In genomic region chr1:1068077-1068373, GRCh38 we compare ENCODE assay signal across 13 cellular contexts. TPM values are rescaled to one million over a fixed set of nuclear protein-coding genes. Genes with fewer than 3 reads are reported as not detected.
DNase-seq lines count a peak whose midpoint lies in the region; ATAC-seq, FAIRE-seq and TF ChIP-seq lines count a peak whose summit lies in the region.
"Had no signal": no experiment of that assay in that cellular context is flagged by ENCODE, and none has a peak within 500 bp of the region (broad histone marks: within the 10 kb centered on the region; RNA-seq: fewer than 3 reads in every experiment).

No MANE protein-coding gene starts in this region.

- TF ChIP-seq POLR2A in A549 (IDR thresholded peaks at IDR 0.05; ENCODE audit: low read length) (no peak), suprapubic skin (IDR thresholded peaks at IDR 0.05) (no peak)

- H3K4ac ChIP-seq in trophoblast cell (ENCODE audit: low read depth, low read length), result no peak overlapping the region

- H2AK5ac ChIP-seq in trophoblast cell (ENCODE audit: low read length), result no peak overlapping the region

- H2BK120ac ChIP-seq in trophoblast cell (ENCODE audit: insufficient read depth, low read length, poor library complexity), result no peak overlapping the region

- TF ChIP-seq EP300 in A549 (IDR thresholded peaks at IDR 0.05), result no peak
- TF ChIP-seq EP300 in suprapubic skin (IDR thresholded peaks at IDR 0.05), result no peak

- peak overlapping the region; percentile 38 for H3K27ac Mint-ChIP-seq in activated T-helper 17 cell treated with anti-CD3 and anti-CD28 coated beads, Interleukin-2, amount 50 U/mL, for 72 hours

- no peak overlapping the region for H2AFZ ChIP-seq in trophoblast cell (ENCODE audit: insufficient read depth, low read length, poor library complexity)

- no peak overlapping the region for H4K12ac ChIP-seq in trophoblast cell (ENCODE audit: low read depth, low read length)

- H3K36me3 ChIP-seq in GM06990 (ENCODE audit: control insufficient read depth, insufficient read depth, low read length), result no peaks in the 10 kb centered on the region
- no peaks in the 10 kb centered on the region for H3K36me3 ChIP-seq in left lung
- no peaks in the 10 kb centered on the region for H3K36me3 ChIP-seq in suprapubic skin
- no peaks in the 10 kb centered on the region for H3K36me3 ChIP-seq in trophoblast cell (ENCODE audit: control insufficient read depth in 1 of 2, insufficient read depth in 2 of 2, low read length in 2 of 2)
- H3K36me3 ChIP-seq: gastrocnemius medialis had no signal

- H3K79me2 ChIP-seq in trophoblast cell (ENCODE audit: control insufficient read depth, insufficient read depth, low read length, poor library complexity), result peaks cover 2% of the 10 kb centered on the region

- CTCF ChIA-PET in A549 (lab: Yijun Ruan, JAX), result interaction anchor here (0.7 to 1.6 kb wide), 6 partner anchors 9 to 85 kb away, joined by 3 to 5 read pairs (median 4); no protein-coding TSS in a partner anchor

- intact Hi-C loops in left lung (cut with DNase I), result no loop called here

- H3K4me1 ChIP-seq in A549 (peaks cover 36% of the 10 kb centered on the region), left lung (peaks cover 4 to 33% of the 10 kb centered on the region in 2 donors), suprapubic skin (peaks cover 37% of the 10 kb centered on the region), trophoblast cell (ENCODE audit: control insufficient read depth in 1 of 2, insufficient read depth in 2 of 2, low read length in 2 of 2) (peaks cover 34 to 42% of the 10 kb centered on the region in 2 experiments)

- no peak overlapping the region for H4K8ac ChIP-seq in trophoblast cell (ENCODE audit: low read depth, low read length)

- H3K4me2 ChIP-seq in A549 (peak overlapping the region; percentile 96), trophoblast cell (ENCODE audit: low read length) (no peak overlapping the region)

- H3K79me1 ChIP-seq in trophoblast cell (ENCODE audit: low read length), result peaks cover 27% of the 10 kb centered on the region

- ATAC-seq in A549 (no peak), left lung (peak; percentile 12)
- no peak for ATAC-seq in activated T-helper 17 cell treated with anti-CD3 and anti-CD28 coated beads, Interleukin-2, amount 50 U/mL, for 72 hours (replicated peaks)
- ATAC-seq: gastrocnemius medialis had no signal

- DNase-seq in A549 (ENCODE audit: low read depth in 1 of 2, low spot score in 1 of 2) (no peak), GM06990 (ENCODE audit: extremely low read depth, insufficient read length) (no peak), left lung (no peak), suprapubic skin (ENCODE audit: low spot score in 2 of 2) (no peak), NOMO-1 treated with dmso at 0.1 percent for 144 hours (lab: John Stamatoyannopoulos, UW; ENCODE audit: unreplicated experiment) (no peak), trophoblast cell (no peak), NOMO-1 treated with DMSO at 0.1 percent for 48 hours (lab: John Stamatoyannopoulos, UW; ENCODE audit: unreplicated experiment) (no peak)
- DNase-seq: anterior cingulate cortex, gastrocnemius medialis, NCI-H446 treated with DMSO at 0.1 percent for 48 hours, posterior cingulate gyrus had no signal

- H3K9me3 Mint-ChIP-seq in activated T-helper 17 cell treated with anti-CD3 and anti-CD28 coated beads, Interleukin-2, amount 50 U/mL, for 72 hours, result no peaks in the 10 kb centered on the region

- H3K9ac ChIP-seq in trophoblast cell (ENCODE audit: low read length), result no peak overlapping the region

- no peak overlapping the region for H3K14ac ChIP-seq in trophoblast cell (ENCODE audit: low read length)

- no peak overlapping the region for H3K23ac ChIP-seq in trophoblast cell (ENCODE audit: low read length)

- H3K9me3 ChIP-seq in A549 (no peaks in the 10 kb centered on the region), left lung (no peaks in the 10 kb centered on the region), suprapubic skin (no peaks in the 10 kb centered on the region), trophoblast cell (ENCODE audit: insufficient read depth, low read depth, low read length) (peaks cover 5% of the 10 kb centered on the region)
- H3K9me3 ChIP-seq: gastrocnemius medialis had no signal

- no peak overlapping the region for H2BK12ac ChIP-seq in trophoblast cell (ENCODE audit: low read length)

- no peaks in the 10 kb centered on the region for H3K4me1 Mint-ChIP-seq in activated T-helper 17 cell treated with anti-CD3 and anti-CD28 coated beads, Interleukin-2, amount 50 U/mL, for 72 hours

- no peaks in the 10 kb centered on the region for H3K27me3 ChIP-seq in GM06990 (replicated peaks; ENCODE audit: control insufficient read depth, insufficient read depth, low read length)
- H3K27me3 ChIP-seq in left lung, result peaks cover 8 to 92% of the 10 kb centered on the region in 2 donors
- H3K27me3 ChIP-seq in suprapubic skin, result peaks cover 72% of the 10 kb centered on the region
- H3K27me3 ChIP-seq in trophoblast cell (ENCODE audit: insufficient read depth, low read length), result no peaks in the 10 kb centered on the region

- no peak for TF ChIP-seq RAD21 in A549 (conservative IDR thresholded peaks at IDR 0.05 in 1 of 2, IDR thresholded peaks at IDR 0.05 in 1 of 2)

- WGBS in A549 (ENCODE audit: missing lambda C conversion rate), result 88% methylated on average over 8 of the region's 8 CpGs
- WGBS in suprapubic skin, result 37% methylated on average over 8 of the region's 8 CpGs
- no CpG with 5 or more reads among the region's 8 CpGs for WGBS in trophoblast cell (ENCODE audit: extremely low coverage, insufficient coverage, insufficient read length)

- TF ChIP-seq CTCF in A549 (IDR thresholded peaks at IDR 0.05) (no peak), GM06990 (IDR thresholded peaks at IDR 0.05; ENCODE audit: insufficient read depth, low read length, poor library complexity, severe bottlenecking) (no peak), left lung (IDR thresholded peaks at IDR 0.05) (no peak), suprapubic skin (IDR thresholded peaks at IDR 0.05) (no peak)

- H4K91ac ChIP-seq in trophoblast cell (ENCODE audit: low read depth, low read length), result no peak overlapping the region

- peak overlapping the region; percentile 52 for H3K4me3 Mint-ChIP-seq in activated T-helper 17 cell treated with anti-CD3 and anti-CD28 coated beads, Interleukin-2, amount 50 U/mL, for 72 hours

- H3K18ac ChIP-seq in trophoblast cell (ENCODE audit: low read length), result no peak overlapping the region

- no peak overlapping the region for H2BK5ac ChIP-seq in trophoblast cell (ENCODE audit: low read depth, low read length, poor library complexity)

- peaks cover 29% of the 10 kb centered on the region for H3K36me3 Mint-ChIP-seq in activated T-helper 17 cell treated with anti-CD3 and anti-CD28 coated beads, Interleukin-2, amount 50 U/mL, for 72 hours (ENCODE audit: low read depth)

- H3K27ac ChIP-seq in A549 (peak overlapping the region in 1 of 2 experiments; percentile 88; a peak in 2 of 6 replicates), left lung (peak overlapping the region in 1 of 2 donors; percentile 28), suprapubic skin (no peak overlapping the region), trophoblast cell (ENCODE audit: low read depth, low read length) (no peak overlapping the region)
- H3K27ac ChIP-seq: gastrocnemius medialis had no signal

- H3K4me3 ChIP-seq in A549 (peak overlapping the region; percentile 60; the same call in 1 of the 3 replicates), GM06990 (replicated peaks; ENCODE audit: low read depth, low read length) (peak overlapping the region; percentile 85), left lung (peak overlapping the region; percentile 31 to 49), suprapubic skin (no peak overlapping the region), trophoblast cell (ENCODE audit: low read depth, low read length) (no peak overlapping the region)

- POLR2A ChIA-PET in A549 (lab: Yijun Ruan, JAX), result no interaction called here

- FAIRE-seq in A549 (lab: Jason Lieb, UNC), result no peak
- FAIRE-seq: TTC549 had no signal

- H3K27me3 Mint-ChIP-seq in activated T-helper 17 cell treated with anti-CD3 and anti-CD28 coated beads, Interleukin-2, amount 50 U/mL, for 72 hours, result no peaks in the 10 kb centered on the region

RNA-seq across cellular contexts. Expression of gene RNF223, which starts 6.1 kb away (rescaled TPM):
- not detected in 2 replicates for polyA plus RNA-seq in A549 (2011; rRNA removed)
- 0.07 and 0.08 TPM in 2 replicates for polyA plus RNA-seq in A549 (2012; cell fraction: cytosol; rRNA removed)
- 0.12 TPM in 1 of 2 replicates, not detected in the other for polyA plus RNA-seq in A549 (2012; cell fraction: nucleus; rRNA removed)
- polyA plus RNA-seq in A549 (2017; fragmentation: RNase III; extraction: RNeasy Plus Mini Kit Qiagen cat#74134 plus additional on column Dnase treatment), result 0.08 TPM in 1 of 3 replicates, not detected in the others
- polyA minus RNA-seq in A549 (2011; rRNA and poly(A)+ RNA removed), result 0.08 TPM in 1 of 2 replicates, not detected in the other
- not detected for total RNA-seq in activated T-helper 17 cell treated with anti-CD3 and anti-CD28 coated beads, Interleukin-2, amount 50 U/mL, for 72 hours
- total RNA-seq in left lung, result 1 to 10 TPM; 1.2 to 1.7 TPM
- 1 to 10 TPM; 1.8 to 4.9 (median 4.8) TPM for total RNA-seq in suprapubic skin
- 3.2 and 3.4 TPM in 2 replicates for polyA plus RNA-seq in trophoblast cell (2013)
- total RNA-seq: gastrocnemius medialis had no signal

RNA-seq across cellular contexts. Expression of gene C1orf159, which starts 47.9 kb away (rescaled TPM):
- polyA plus RNA-seq in A549 (2011; rRNA removed) (3.2 and 4.0 TPM in 2 replicates), A549 (2017; fragmentation: RNase III; extraction: RNeasy Plus Mini Kit Qiagen cat#74134 plus additional on column Dnase treatment) (8.8 to 10.4 TPM (median 10.2 TPM) in 3 replicates)
- 12.4 and 20.3 TPM in 2 replicates for polyA plus RNA-seq in A549 (2012; cell fraction: cytosol; rRNA removed)
- polyA plus RNA-seq in A549 (2012; cell fraction: nucleus; rRNA removed), result 71.3 and 92.0 TPM in 2 replicates
- 1.8 and 2.4 TPM in 2 replicates for polyA minus RNA-seq in A549 (2011; rRNA and poly(A)+ RNA removed)
- 10 to 100 TPM; 15.7 to 18.8 TPM for total RNA-seq in activated T-helper 17 cell treated with anti-CD3 and anti-CD28 coated beads, Interleukin-2, amount 50 U/mL, for 72 hours
- total RNA-seq in left lung (10 to 100 TPM in 1 of 2 donors, 1 to 10 TPM in 1; 8.0 to 14.0 TPM), suprapubic skin (10 to 100 TPM; 12.8 to 48.4 (median 19.7) TPM)
- 12.1 and 12.5 TPM in 2 replicates for polyA plus RNA-seq in trophoblast cell (2013)

RNA-seq across cellular contexts. Expression of gene AGRN, which starts 48.1 kb away (rescaled TPM):
- polyA plus RNA-seq in A549 (2011; rRNA removed) (23.9 and 34.9 TPM in 2 replicates), A549 (2017; fragmentation: RNase III; extraction: RNeasy Plus Mini Kit Qiagen cat#74134 plus additional on column Dnase treatment) (88.0 to 95.3 TPM (median 90.9 TPM) in 3 replicates)
- polyA plus RNA-seq in A549 (2012; cell fraction: cytosol; rRNA removed), result 54.0 and 72.0 TPM in 2 replicates
- 477 and 531 TPM in 2 replicates for polyA plus RNA-seq in A549 (2012; cell fraction: nucleus; rRNA removed)
- polyA minus RNA-seq in A549 (2011; rRNA and poly(A)+ RNA removed), result 27.8 and 31.7 TPM in 2 replicates
- total RNA-seq in activated T-helper 17 cell treated with anti-CD3 and anti-CD28 coated beads, Interleukin-2, amount 50 U/mL, for 72 hours, result 10 to 100 TPM; 12.1 to 87.6 TPM
- total RNA-seq in left lung (100 to 1,000 TPM in 1 of 2 donors, 10 to 100 TPM in 1; 96.8 to 208 TPM), suprapubic skin (10 to 100 TPM; 50.6 to 84.8 (median 71.1) TPM)
- polyA plus RNA-seq in trophoblast cell (2013), result 92.6 and 100 TPM in 2 replicates

RNA-seq across cellular contexts. Expression of gene ISG15, which starts 54.7 kb away (rescaled TPM):
- polyA plus RNA-seq in A549 (2011; rRNA removed) (4.3 and 4.6 TPM in 2 replicates), A549 (2017; fragmentation: RNase III; extraction: RNeasy Plus Mini Kit Qiagen cat#74134 plus additional on column Dnase treatment) (11.2 to 17.6 TPM (median 11.2 TPM) in 3 replicates)
- 15.8 and 18.5 TPM in 2 replicates for polyA plus RNA-seq in A549 (2012; cell fraction: cytosol; rRNA removed)
- polyA plus RNA-seq in A549 (2012; cell fraction: nucleus; rRNA removed), result 21.1 and 23.1 TPM in 2 replicates
- polyA minus RNA-seq in A549 (2011; rRNA and poly(A)+ RNA removed), result 0.78 and 0.95 TPM in 2 replicates
- total RNA-seq in activated T-helper 17 cell treated with anti-CD3 and anti-CD28 coated beads, Interleukin-2, amount 50 U/mL, for 72 hours, result 10 to 100 TPM; 13.5 to 36.5 TPM
- total RNA-seq in left lung (10 to 100 TPM; 75.4 to 90.0 TPM), suprapubic skin (10 to 100 TPM in 1 of 4 donors, 1 to 10 TPM in 3; 5.4 to 10.1 (median 7.9) TPM)
- polyA plus RNA-seq in trophoblast cell (2013), result 69.0 and 69.9 TPM in 2 replicates

Comparison
In these comparisons a context has a peak if more than half of its experiments do, and no peak if none do; other contexts are left out.
1. H3K4me3 ChIP-seq: peak in A549 (single experiment), GM06990 (single experiment) and left lung (2 of 2); none in suprapubic skin (single experiment) and trophoblast cell (single experiment).